Comparison of ENCODE assay signal across 9 cellular contexts in the genomic region with DNA sequence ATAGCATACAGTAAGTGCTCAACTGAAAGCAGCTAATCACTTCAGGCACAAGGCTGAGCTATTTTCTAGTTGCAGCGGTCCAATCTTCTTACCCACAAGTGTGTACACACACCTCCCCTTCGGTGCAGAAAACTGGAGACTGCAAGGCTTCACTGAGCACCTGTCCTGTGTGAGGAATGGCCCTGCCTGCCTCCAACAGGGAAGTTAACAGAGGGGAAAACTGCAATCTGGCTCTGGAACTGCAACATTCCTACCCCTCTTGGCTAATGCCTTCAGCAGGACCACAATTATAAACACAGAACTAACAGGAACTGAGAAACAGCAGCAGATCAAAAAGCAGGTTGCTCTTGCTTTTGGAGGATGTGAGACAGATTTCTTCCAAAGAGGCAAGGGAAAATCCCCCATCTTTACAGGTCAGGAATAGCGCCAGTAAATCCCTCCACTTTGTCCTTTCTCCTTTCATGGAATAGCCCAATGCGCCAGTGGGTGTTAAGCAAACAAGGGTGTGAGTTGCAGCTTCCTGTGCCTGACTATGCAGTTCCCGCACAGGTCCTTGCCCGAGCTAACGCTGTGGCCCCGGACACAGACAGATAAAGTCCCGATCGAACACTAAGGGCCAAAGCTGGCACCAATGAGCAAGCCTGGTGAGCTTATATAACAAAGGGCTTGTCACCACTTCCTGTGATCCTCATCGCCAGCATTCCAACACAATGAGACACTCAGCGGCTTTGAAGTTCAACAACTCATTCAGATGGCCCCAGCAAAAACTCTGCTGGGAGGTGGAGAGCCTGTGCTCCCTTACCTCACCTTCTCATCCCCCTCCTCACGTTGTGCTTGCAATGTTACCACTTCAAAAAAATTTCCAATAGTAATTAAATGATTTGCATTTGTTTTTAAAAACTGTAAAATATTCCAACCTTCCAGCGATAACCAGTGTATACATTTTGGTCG. TPM values are rescaled to one million over a fixed set of nuclear protein-coding genes. Genes with fewer than 3 reads are reported as not detected.
A peak's percentile ranks its signal among the peaks of the same experiment; 100 is the strongest.
DNase-seq lines count a peak whose midpoint lies in the region; ATAC-seq lines count a peak whose summit lies in the region.
"Had no signal": no experiment of that assay in that cellular context is flagged by ENCODE, and none has a peak within 500 bp of the region (broad histone marks: within the 10 kb centered on the region; RNA-seq: fewer than 3 reads in every experiment).

No MANE protein-coding gene starts in this region.

- peak; percentile 34 to 61 for ATAC-seq in activated naive CD4-positive, alpha-beta T cell treated with anti-CD3 and anti-CD28 coated beads, Interleukin-2, amount 50 U/mL, for 72 hours
- peak; percentile 74 for ATAC-seq in esophagus mucosa
- no peak for ATAC-seq in GM21576 (IDR thresholded peaks at IDR 0.05; ENCODE audit: unreplicated experiment)
- ATAC-seq in GM21381 (IDR thresholded peaks at IDR 0.05; ENCODE audit: unreplicated experiment) = no peak

- H3K9me3 Mint-ChIP-seq in activated naive CD4-positive, alpha-beta T cell treated with anti-CD3 and anti-CD28 coated beads, Interleukin-2, amount 50 U/mL, for 72 hours = no peaks in the 10 kb centered on the region
- H3K9me3 Mint-ChIP-seq: activated naive CD8-positive, alpha-beta T cell treated with anti-CD3 and anti-CD28 coated beads, Interleukin-2, amount 10 ng/mL, durations not matched to agents 7 days and 5 days had no signal

- no peak for DNase-seq in activated naive CD4-positive, alpha-beta T cell treated with anti-CD3 and anti-CD28 coated beads, Interleukin-2, amount 50 U/mL, for 72 hours (ENCODE audit: low spot score in 2 of 2)
- no peak for DNase-seq in activated naive CD4-positive, alpha-beta T cell treated with Interleukin-2 at 50 U/mL for 16 hours
- DNase-seq in RKO (ENCODE audit: low spot score) (peak; percentile 98), mucosa of gallbladder (ENCODE audit: low spot score) (peak; percentile 92), NCI-H1092 treated with DMSO at 0.1 percent for 48 hours (lab: John Stamatoyannopoulos, UW) (no peak)
- DNase-seq: activated naive CD8-positive, alpha-beta T cell treated with anti-CD3 and anti-CD28 coated beads, Interleukin-2, amount 10 ng/mL, durations not matched to agents 7 days and 5 days had no signal

- H3K36me3 Mint-ChIP-seq in activated naive CD4-positive, alpha-beta T cell treated with anti-CD3 and anti-CD28 coated beads, Interleukin-2, amount 50 U/mL, for 72 hours = no peaks in the 10 kb centered on the region
- H3K36me3 Mint-ChIP-seq: activated naive CD8-positive, alpha-beta T cell treated with anti-CD3 and anti-CD28 coated beads, Interleukin-2, amount 10 ng/mL, durations not matched to agents 7 days and 5 days had no signal

- peak overlapping the region in 1 of 2 donors; percentile 36 for H3K27ac Mint-ChIP-seq in activated naive CD4-positive, alpha-beta T cell treated with anti-CD3 and anti-CD28 coated beads, Interleukin-2, amount 50 U/mL, for 72 hours
- H3K27ac Mint-ChIP-seq: activated naive CD8-positive, alpha-beta T cell treated with anti-CD3 and anti-CD28 coated beads, Interleukin-2, amount 10 ng/mL, durations not matched to agents 7 days and 5 days had no signal

RNA-seq across cellular contexts. Expression of gene SHB, which starts 21.5 kb away (rescaled TPM):
- 1 to 10 TPM in 1 of 2 donors, under 1 TPM in 1; 0.34 to 1.7 TPM for total RNA-seq in activated naive CD4-positive, alpha-beta T cell treated with anti-CD3 and anti-CD28 coated beads, Interleukin-2, amount 50 U/mL, for 72 hours
- 34.0 TPM for total RNA-seq in esophagus mucosa
- 54.5 TPM for total RNA-seq in mucosa of gallbladder

Comparison
In these comparisons a context has a peak if more than half of its experiments do, and no peak if none do; other contexts are left out.
1. ATAC-seq: peak in activated naive CD4-positive, alpha-beta T cell treated with anti-CD3 and anti-CD28 coated beads, Interleukin-2, amount 50 U/mL, for 72 hours (2 of 2) and esophagus mucosa (single experiment); none in GM21576 (single experiment) and GM21381 (single experiment).
2. DNase-seq: peak in RKO (single experiment) and mucosa of gallbladder (single experiment); none in activated naive CD4-positive, alpha-beta T cell treated with anti-CD3 and anti-CD28 coated beads, Interleukin-2, amount 50 U/mL, for 72 hours (0 of 2), activated naive CD4-positive, alpha-beta T cell treated with Interleukin-2 at 50 U/mL for 16 hours (single experiment) and NCI-H1092 treated with DMSO at 0.1 percent for 48 hours (single experiment).
3. RNA of gene SHB, which starts 21.5 kb away (total RNA-seq): 54.5 TPM in mucosa of gallbladder (single experiment) and 34.0 TPM in esophagus mucosa (single experiment); 0.34 to 1.7 TPM in activated naive CD4-positive, alpha-beta T cell treated with anti-CD3 and anti-CD28 coated beads, Interleukin-2, amount 50 U/mL, for 72 hours; every median in the first group is over 10 times any median in the second.